ENCODE assay signal across 1 cellular context in genomic region chr4:9937078-9937477, GRCh38.
TF ChIP-seq lines count a peak whose summit lies in the region.

No MANE protein-coding gene starts in this region.

TF ChIP-seq in H1, 55 proteins besides CTCF, POLR2A, EP300 and RAD21:
- TF ChIP-seq USF2 (IDR thresholded peaks at IDR 0.05; ENCODE audit: low read length) (no peak), E2F6 (IDR thresholded peaks at IDR 0.05) (peak; percentile 69)
TF ChIP-seq in H1: peak in this region for 1.
